ENCODE assay signal across 17 cellular contexts in genomic region chr19:18476507-18477041, GRCh38. TPM values are rescaled to one million over a fixed set of nuclear protein-coding genes. Genes with fewer than 3 reads are reported as not detected.
DNase-seq lines count a peak whose midpoint lies in the region; ATAC-seq and TF ChIP-seq lines count a peak whose summit lies in the region.
"Had no signal": no experiment of that assay in that cellular context is flagged by ENCODE, and none has a peak within 500 bp of the region (broad histone marks: within the 10 kb centered on the region; RNA-seq: fewer than 3 reads in every experiment).

No MANE protein-coding gene starts in this region.

- peaks cover 78% of the 10 kb centered on the region for H3K79me2 ChIP-seq in hepatocyte

- no peak for TF ChIP-seq POLR2A in gastrocnemius medialis (IDR thresholded peaks at IDR 0.05)

- no peak overlapping the region for H3K4me2 ChIP-seq in hepatocyte

- H3K9me3 Mint-ChIP-seq in T-helper 2 cell treated with Interferon-gamma antibody and Interleukin-4, amounts not matched to agents 5 μg/mL and 100 μg/mL, for 36 hours, result no peaks in the 10 kb centered on the region
- no peaks in the 10 kb centered on the region for H3K9me3 Mint-ChIP-seq in effector memory CD8-positive, alpha-beta T cell

- H3K9ac ChIP-seq in SK-N-MC (ENCODE audit: insufficient read length), result no peak overlapping the region

- intact Hi-C loops in gastrocnemius medialis (cut with DNase I; ENCODE audit: low total_unique reads), result no loop called here
- intact Hi-C loops in lower lobe of right lung (cut with DNase I), result no loop called here

- no peak overlapping the region for H3K4me3 Mint-ChIP-seq in T-helper 2 cell treated with Interferon-gamma antibody and Interleukin-4, amounts not matched to agents 5 μg/mL and 100 μg/mL, for 36 hours
- H3K4me3 Mint-ChIP-seq in effector memory CD8-positive, alpha-beta T cell, result peak overlapping the region; percentile 84 to 90

- no peaks in the 10 kb centered on the region for H3K27me3 ChIP-seq in gastrocnemius medialis
- H3K27me3 ChIP-seq in hepatocyte, result no peaks in the 10 kb centered on the region
- no peaks in the 10 kb centered on the region for H3K27me3 ChIP-seq in lower lobe of right lung (ENCODE audit: low read depth)

- TF ChIP-seq CTCF in gastrocnemius medialis (IDR thresholded peaks at IDR 0.05 in 4 of 5, conservative IDR thresholded peaks at IDR 0.05 in 1 of 5) (no peak), hepatocyte (IDR thresholded peaks at IDR 0.05; ENCODE audit: poor library complexity) (no peak), lower lobe of right lung (IDR thresholded peaks at IDR 0.05) (no peak)

- H3K27me3 Mint-ChIP-seq in T-helper 2 cell treated with Interferon-gamma antibody and Interleukin-4, amounts not matched to agents 5 μg/mL and 100 μg/mL, for 36 hours (ENCODE audit: low read depth), result no peaks in the 10 kb centered on the region
- no peaks in the 10 kb centered on the region for H3K27me3 Mint-ChIP-seq in effector memory CD8-positive, alpha-beta T cell

- no peaks in the 10 kb centered on the region for H3K9me2 ChIP-seq in hepatocyte (replicated peaks; ENCODE audit: insufficient read depth)

- H3K4me1 ChIP-seq in gastrocnemius medialis (peaks cover 75 to 89% of the 10 kb centered on the region in 2 donors), hepatocyte (ENCODE audit: insufficient read depth) (peaks cover 23% of the 10 kb centered on the region), lower lobe of right lung (peaks cover 86% of the 10 kb centered on the region)

- H3K9me3 ChIP-seq in SK-N-MC (ENCODE audit: low read depth, low read length) (no peaks in the 10 kb centered on the region), gastrocnemius medialis (no peaks in the 10 kb centered on the region), hepatocyte (ENCODE audit: low read depth) (no peaks in the 10 kb centered on the region), lower lobe of right lung (no peaks in the 10 kb centered on the region)

- peak overlapping the region; percentile 55 for H3K27ac Mint-ChIP-seq in T-helper 2 cell treated with Interferon-gamma antibody and Interleukin-4, amounts not matched to agents 5 μg/mL and 100 μg/mL, for 36 hours
- peak overlapping the region; percentile 96 to 98 for H3K27ac Mint-ChIP-seq in effector memory CD8-positive, alpha-beta T cell

- DNase-seq in T-helper 2 cell treated with Interferon-gamma antibody and Interleukin-4, amounts not matched to agents 5 μg/mL and 100 μg/mL, for 36 hours (ENCODE audit: low spot score), result no peak
- DNase-seq in T-helper 2 cell, result no peak
- DNase-seq in SK-N-MC (ENCODE audit: low read depth, low spot score), result no peak
- DNase-seq in effector memory CD8-positive, alpha-beta T cell, result no peak
- DNase-seq in gastrocnemius medialis, result no peak
- DNase-seq in hepatocyte (ENCODE audit: low spot score), result no peak
- DNase-seq in lower lobe of right lung, result no peak
- DNase-seq: 8988T, foreskin melanocyte, HCEC 1CT, islet precursor cell, NCI-H1417 treated with DMSO at 0.1 percent for 48 hours, NCI-H510A, retina, SW 1271 had no signal

- H3K4me1 Mint-ChIP-seq in T-helper 2 cell treated with Interferon-gamma antibody and Interleukin-4, amounts not matched to agents 5 μg/mL and 100 μg/mL, for 36 hours (ENCODE audit: low read depth), result peaks cover 45% of the 10 kb centered on the region
- peaks cover 77 to 80% of the 10 kb centered on the region in 2 donors for H3K4me1 Mint-ChIP-seq in effector memory CD8-positive, alpha-beta T cell (ENCODE audit: low read depth in 2 of 2)

- in situ Hi-C loops in gastrocnemius medialis (cut with MboI; ENCODE audit: low sequenced_read_pairs in 4 of 4), result no loop called here

- WGBS in hepatocyte (ENCODE audit: low lambda C conversion rate, missing lambda C conversion rate), result 94% methylated on average over 14 of the region's 14 CpGs

- H3K36me3 Mint-ChIP-seq in T-helper 2 cell treated with Interferon-gamma antibody and Interleukin-4, amounts not matched to agents 5 μg/mL and 100 μg/mL, for 36 hours (ENCODE audit: low read depth), result peaks cover 6% of the 10 kb centered on the region
- peaks cover 79% of the 10 kb centered on the region for H3K36me3 Mint-ChIP-seq in effector memory CD8-positive, alpha-beta T cell (ENCODE audit: insufficient read depth)

- H4K20me1 ChIP-seq in hepatocyte (ENCODE audit: insufficient read depth, poor library complexity, severe bottlenecking), result peaks cover 38% of the 10 kb centered on the region

- H3K4me3 ChIP-seq in SK-N-MC (no peak overlapping the region), gastrocnemius medialis (no peak overlapping the region), hepatocyte (no peak overlapping the region), lower lobe of right lung (no peak overlapping the region)

- H3K27ac ChIP-seq in SK-N-MC (peak overlapping the region; percentile 74), gastrocnemius medialis (peak overlapping the region; percentile 82 to 94 (median 86)), hepatocyte (no peak overlapping the region), lower lobe of right lung (no peak overlapping the region)

- no peaks in the 10 kb centered on the region for H3K36me3 ChIP-seq in SK-N-MC (ENCODE audit: insufficient read depth, low read length)
- peaks cover 0 to 5% of the 10 kb centered on the region in 2 donors for H3K36me3 ChIP-seq in gastrocnemius medialis
- no peaks in the 10 kb centered on the region for H3K36me3 ChIP-seq in hepatocyte (replicated peaks; ENCODE audit: insufficient read depth, low read depth)
- peaks cover 9% of the 10 kb centered on the region for H3K36me3 ChIP-seq in lower lobe of right lung

- no peak overlapping the region for H2AFZ ChIP-seq in hepatocyte

- ATAC-seq in effector memory CD8-positive, alpha-beta T cell (replicated peaks), result no peak
- ATAC-seq in gastrocnemius medialis (no peak), HG03039 (IDR thresholded peaks at IDR 0.05; ENCODE audit: unreplicated experiment) (no peak), lower lobe of right lung (no peak)
- ATAC-seq: activated CD4-positive, CD25-positive, alpha-beta regulatory T cell treated with anti-CD3 and anti-CD28 coated beads, Interleukin-2, amount 50 U/mL, for 24 hours had no signal

RNA-seq across cellular contexts. Expression of gene ISYNA1, which starts 38.6 kb away (rescaled TPM):
- total RNA-seq in gastrocnemius medialis, result 10 to 100 TPM in 1 of 4 donors, 1 to 10 TPM in 3; 5.1 to 29.1 (median 7.8) TPM
- total RNA-seq in hepatocyte, result 51.5 and 54.9 TPM in 2 replicates
- polyA plus RNA-seq in hepatocyte, result 144 and 188 TPM in 2 replicates
- 30.6 TPM for total RNA-seq in lower lobe of right lung

RNA-seq across cellular contexts. Expression of gene ELL, which starts 45.3 kb away (rescaled TPM):
- total RNA-seq in gastrocnemius medialis (10 to 100 TPM; 21.8 to 30.8 (median 27.3) TPM), hepatocyte (3.9 and 11.0 TPM in 2 replicates), lower lobe of right lung (19.7 TPM)
- polyA plus RNA-seq in hepatocyte, result 15.0 and 18.1 TPM in 2 replicates

RNA-seq across cellular contexts. Expression of gene SSBP4, which starts 57.4 kb away (rescaled TPM):
- total RNA-seq in gastrocnemius medialis, result 10 to 100 TPM; 24.7 to 65.2 (median 44.1) TPM
- total RNA-seq in hepatocyte, result 55.8 and 72.6 TPM in 2 replicates
- polyA plus RNA-seq in hepatocyte, result 156 and 169 TPM in 2 replicates
- 65.6 TPM for total RNA-seq in lower lobe of right lung

Comparison
In these comparisons a context has a peak if more than half of its experiments do, and no peak if none do; other contexts are left out.
1. H3K27ac ChIP-seq: peak in SK-N-MC (single experiment) and gastrocnemius medialis (4 of 4); none in hepatocyte (single experiment) and lower lobe of right lung (single experiment).